9 cellular contexts compared by ENCODE assay signal in the genomic region with DNA sequence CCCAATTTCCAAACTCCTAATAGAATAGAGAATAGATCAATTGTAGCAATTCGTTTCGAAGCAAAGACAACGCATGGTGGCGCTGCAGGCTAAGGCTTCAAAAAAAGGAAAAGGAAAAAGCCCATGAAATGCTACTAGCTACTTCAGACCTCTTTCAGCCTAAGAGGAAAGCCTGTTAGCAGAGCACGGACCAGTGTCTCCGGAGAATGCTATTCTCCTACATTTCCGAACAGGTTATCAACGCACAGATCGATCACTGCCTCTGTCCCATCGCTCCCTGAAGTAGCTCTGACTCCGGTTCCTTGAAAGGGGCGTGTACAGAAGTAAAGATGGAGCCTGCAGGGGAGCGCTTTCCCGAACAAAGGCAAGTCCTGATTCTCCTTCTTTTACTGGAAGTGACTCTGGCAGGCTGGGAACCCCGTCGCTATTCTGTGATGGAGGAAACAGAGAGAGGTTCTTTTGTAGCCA. TPM values are rescaled to one million over a fixed set of nuclear protein-coding genes. Genes with fewer than 3 reads are reported as not detected.
A peak's percentile ranks its signal among the peaks of the same experiment; 100 is the strongest.
DNase-seq lines count a peak whose midpoint lies in the region; ATAC-seq, FAIRE-seq and TF ChIP-seq lines count a peak whose summit lies in the region.
"Had no signal": no experiment of that assay in that cellular context is flagged by ENCODE, and none has a peak within 500 bp of the region (broad histone marks: within the 10 kb centered on the region; RNA-seq: fewer than 3 reads in every experiment).

A gene (plus strand): TSS at position 146 of the 468 bp plus-strand sequence. CDS start 184 bp downstream, at position 330.

- H3K27me3 ChIP-seq in neural progenitor cell (no peaks in the 10 kb centered on the region), spleen (replicated peaks in 1 of 7) (peaks cover 0 to 47% (median 0%) of the 10 kb centered on the region in 7 donors)

- ATAC-seq in GM19035 (IDR thresholded peaks at IDR 0.05; ENCODE audit: unreplicated experiment): no peak

- TF ChIP-seq POLR2A in NB4 (IDR thresholded peaks at IDR 0.05; ENCODE audit: extremely low read depth, insufficient read length) (no peak), spleen (IDR thresholded peaks at IDR 0.05) (no peak)

- no peak within 1 kb of the TSS for H3K9ac ChIP-seq in neural progenitor cell

- no peaks in the 10 kb centered on the region for H4K20me1 ChIP-seq in neural progenitor cell (ENCODE audit: low read depth)

- no peaks in the 10 kb centered on the region for H3K4me1 ChIP-seq in neural progenitor cell
- no peaks in the 10 kb centered on the region for H3K4me1 ChIP-seq in spleen

- peak within 1 kb of the TSS; percentile 76 for H3K27ac ChIP-seq in neural progenitor cell
- no peak within 1 kb of the TSS for H3K27ac ChIP-seq in spleen

- H3K4me3 Mint-ChIP-seq in endothelial cell (ENCODE audit: unreplicated experiment): peak within 1 kb of the TSS; percentile 87
- no peak within 1 kb of the TSS for H3K4me3 Mint-ChIP-seq in neural progenitor cell

- H3K36me3 ChIP-seq in neural progenitor cell (peaks cover 18% of the 10 kb centered on the region), spleen (peaks cover 0 to 3% (median 0%) of the 10 kb centered on the region in 6 donors)

- H3K9me3 Mint-ChIP-seq in endothelial cell (ENCODE audit: unreplicated experiment) (peaks cover 58% of the 10 kb centered on the region), neural progenitor cell (peaks cover 77% of the 10 kb centered on the region)

- peaks cover 67% of the 10 kb centered on the region for H3K36me3 Mint-ChIP-seq in endothelial cell (ENCODE audit: low read depth, unreplicated experiment)
- peaks cover 27% of the 10 kb centered on the region for H3K36me3 Mint-ChIP-seq in neural progenitor cell

- DNase-seq in D721Med (ENCODE audit: insufficient read length, low spot score) (no peak), NB4 (ENCODE audit: low read depth) (peak; percentile 57), endothelial cell (ENCODE audit: low spot score) (peak; percentile 28), neural progenitor cell (ENCODE audit: low spot score) (peak; percentile 75), NCI-H2196 (lab: John Stamatoyannopoulos, UW; ENCODE audit: unreplicated experiment) (no peak), AML-193 (lab: John Stamatoyannopoulos, UW) (no peak), spleen (no peak)

- H3K4me3 ChIP-seq in NB4 (ENCODE audit: low read depth, low read length): no peak within 1 kb of the TSS
- H3K4me3 ChIP-seq in neural progenitor cell: peak within 1 kb of the TSS; percentile 41
- peak within 1 kb of the TSS in 4 of 8 donors; percentile 1 to 50 (median 16) for H3K4me3 ChIP-seq in spleen

- intact Hi-C loops in spleen (cut with DNase I; ENCODE audit: low total_unique reads): no loop called here

- H3K4me2 ChIP-seq in neural progenitor cell: peak within 1 kb of the TSS; percentile 73

- H3K4me1 Mint-ChIP-seq in endothelial cell (ENCODE audit: unreplicated experiment) (peaks cover 4% of the 10 kb centered on the region), neural progenitor cell (peaks cover 9% of the 10 kb centered on the region)

- peak; percentile 0 for TF ChIP-seq CTCF in D721Med (IDR thresholded peaks at IDR 0.05; ENCODE audit: insufficient read depth, missing control alignments)
- TF ChIP-seq CTCF in NB4 (IDR thresholded peaks at IDR 0.05; ENCODE audit: low read depth, low read length): peak; percentile 36
- TF ChIP-seq CTCF in endothelial cell (IDR thresholded peaks at IDR 0.05; ENCODE audit: unreplicated experiment): no peak
- peak; percentile 67 for TF ChIP-seq CTCF in neural progenitor cell (IDR thresholded peaks at IDR 0.05)
- peak in 1 of 11 experiments; percentile 24 for TF ChIP-seq CTCF in spleen (IDR thresholded peaks at IDR 0.05 in 8 of 11, conservative IDR thresholded peaks at IDR 0.05 in 3 of 11)

- no peak for FAIRE-seq in D721Med (lab: Jason Lieb, UNC)

- WGBS in spleen, 5 donors: 10 to 19% (median 14%) methylated on average over 16 of the region's 16 CpGs

- peak within 1 kb of the TSS; percentile 91 for H2AFZ ChIP-seq in neural progenitor cell (replicated peaks)

- H3K9me3 ChIP-seq in neural progenitor cell (ENCODE audit: low read depth) (peaks cover 11% of the 10 kb centered on the region), spleen (peaks cover 5 to 100% (median 100%) of the 10 kb centered on the region in 8 donors)

- H3K27me3 Mint-ChIP-seq in endothelial cell (ENCODE audit: unreplicated experiment) (peaks cover 18% of the 10 kb centered on the region), neural progenitor cell (ENCODE audit: insufficient read depth, low read depth) (peaks cover 2% of the 10 kb centered on the region)

- no peaks in the 10 kb centered on the region for H3K79me2 ChIP-seq in neural progenitor cell (ENCODE audit: low read depth)

- H3K27ac Mint-ChIP-seq in endothelial cell (ENCODE audit: unreplicated experiment) (peak within 1 kb of the TSS; percentile 43), neural progenitor cell (no peak within 1 kb of the TSS)

- no peaks in the 10 kb centered on the region for H3F3A ChIP-seq in neural progenitor cell (ENCODE audit: low read depth)

RNA-seq across cellular contexts. Expression of the gene that starts here (rescaled TPM):
- 10.5 TPM for total RNA-seq in endothelial cell (ENCODE audit: unreplicated experiment)
- total RNA-seq in neural progenitor cell (ENCODE audit: low replicate concordance): 7.8 and 9.4 TPM in 2 replicates
- 1 to 10 TPM; 1.7 to 5.6 (median 3.8) TPM for total RNA-seq in spleen
- 1 to 10 TPM in 1 of 3 donors, under 1 TPM in 2; 0.42 to 1.1 (median 0.72) TPM for polyA plus RNA-seq in spleen
- total RNA-seq: T-helper 2 cell treated with Interferon-gamma antibody and Interleukin-4, amounts not matched to agents 100 ng/mL and 5 ng/mL, for 36 hours had no signal

Comparison
In these comparisons a context has a peak if more than half of its experiments do, and no peak if none do; other contexts are left out.
1. DNase-seq: peak in NB4 (single experiment), endothelial cell (single experiment) and neural progenitor cell (single experiment); none in D721Med (single experiment), NCI-H2196 (single experiment), AML-193 (0 of 2) and spleen (single experiment).